Comparison of ENCODE assay signal across 15 cellular contexts in the genomic region with DNA sequence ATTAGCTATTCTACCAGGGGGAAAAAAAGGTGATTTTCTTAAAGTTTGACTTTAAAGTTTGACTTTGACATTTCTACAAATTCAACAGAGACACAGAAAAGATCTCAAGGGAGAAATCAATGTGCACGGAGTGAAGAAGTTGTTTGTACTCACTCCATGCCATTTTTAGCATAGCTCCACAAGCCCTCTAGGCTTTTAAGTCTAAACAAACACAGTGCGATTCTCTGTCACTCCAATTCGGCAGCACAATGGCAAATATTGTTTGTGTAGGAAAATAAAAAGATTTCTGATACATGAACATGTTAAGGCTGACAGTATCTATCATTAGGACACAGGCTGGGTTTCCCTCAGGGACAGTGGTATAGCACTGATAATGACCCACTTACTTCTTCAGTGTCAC.
"Had no signal": no experiment of that assay in that cellular context is flagged by ENCODE, and none has a peak within 500 bp of the region (broad histone marks: within the 10 kb centered on the region; RNA-seq: fewer than 3 reads in every experiment).

No MANE protein-coding gene starts in this region.

- H3K4me1 ChIP-seq: neural progenitor cell, uterus had no signal

- H3K27ac ChIP-seq: neural progenitor cell, uterus, VCaP had no signal

- H3K36me3 ChIP-seq: neural progenitor cell, thyroid gland, uterus had no signal

- H3K9ac ChIP-seq: neural progenitor cell had no signal

- H3K9me3 ChIP-seq: thyroid gland, uterus had no signal

- DNase-seq: activated CD4-positive, alpha-beta T cell treated with anti-CD3 and anti-CD28 coated beads for 36 hours; activated CD8-positive, alpha-beta memory T cell treated with anti-CD3 and anti-CD28 coated beads, Interleukin-2, amount 50 U/mL, for 4 hours; activated CD8-positive, alpha-beta T cell treated with anti-CD3 and anti-CD28 coated beads for 36 hours; activated gamma-delta T cell treated with Interleukin-2 at 50 U/mL for 16 hours; activated naive CD8-positive, alpha-beta T cell treated with anti-CD3 and anti-CD28 coated beads for 36 hours; activated T-cell treated with anti-CD3 and anti-CD28 coated beads, Interleukin-2, amount 50 U/mL, for 72 hours; anterior cingulate cortex; endodermal cell; left colon; retina; small intestine; thyroid gland; uterus had no signal

- H3K4me2 ChIP-seq: neural progenitor cell had no signal

- ATAC-seq: activated CD4-positive, alpha-beta T cell treated with anti-CD3 and anti-CD28 coated beads for 36 hours; activated CD8-positive, alpha-beta T cell treated with anti-CD3 and anti-CD28 coated beads for 36 hours; activated T-cell treated with anti-CD3 and anti-CD28 coated beads, Interleukin-2, amount 50 U/mL, for 72 hours; left colon had no signal

- H2AFZ ChIP-seq: neural progenitor cell had no signal

- H3K27me3 ChIP-seq: neural progenitor cell, thyroid gland, uterus had no signal

- H3K4me3 ChIP-seq: neural progenitor cell, thyroid gland, uterus had no signal
